15 cellular contexts compared by ENCODE assay signal in genomic region chr6:126720326-126720725, GRCh38.
DNase-seq lines count a peak whose midpoint lies in the region; TF ChIP-seq lines count a peak whose summit lies in the region.
"Had no signal": no experiment of that assay in that cellular context is flagged by ENCODE, and none has a peak within 500 bp of the region (broad histone marks: within the 10 kb centered on the region; RNA-seq: fewer than 3 reads in every experiment).

No MANE protein-coding gene starts in this region.

- H3K9me2 ChIP-seq in GM23248 (ENCODE audit: insufficient read depth), result no peaks in the 10 kb centered on the region

- peak overlapping the region; percentile 85; the same call in 1 of the 2 replicates for H3K27ac ChIP-seq in GM23248
- H3K27ac ChIP-seq in fibroblast of lung (ENCODE audit: insufficient read depth, low read length), result peak overlapping the region; percentile 41
- H3K27ac ChIP-seq: SK-N-MC had no signal

- H2AFZ ChIP-seq in GM23248 (no peak overlapping the region), fibroblast of lung (ENCODE audit: low read length) (no peak overlapping the region)

- H3K4me3 ChIP-seq in GM23248 (no peak overlapping the region), fibroblast of lung (replicated peaks in 1 of 4; ENCODE audit: control extremely low read depth in 1 of 4, insufficient read depth in 1 of 4, low read depth in 3 of 4, low read length in 4 of 4) (no peak overlapping the region), retinal pigment epithelial cell (ENCODE audit: low read length) (no peak overlapping the region)

- in situ Hi-C loops in GM23248 (cut with MboI), result no loop called here

- no peaks in the 10 kb centered on the region for H3K27me3 ChIP-seq in GM23248 (replicated peaks; ENCODE audit: insufficient read depth)
- no peaks in the 10 kb centered on the region for H3K27me3 ChIP-seq in fibroblast of lung (ENCODE audit: control insufficient read depth, insufficient read depth, low read length)

- H3K4me2 ChIP-seq in GM23248 (ENCODE audit: unreplicated experiment) (no peak overlapping the region), fibroblast of lung (ENCODE audit: extremely low read depth, insufficient read depth, low read length) (peak overlapping the region; percentile 23)

- TF ChIP-seq CTCF in fibroblast of lung (conservative IDR thresholded peaks at IDR 0.05 in 1 of 2, IDR thresholded peaks at IDR 0.05 in 1 of 2; ENCODE audit: low read depth in 1 of 2, low read length in 2 of 2) (no peak), retinal pigment epithelial cell (conservative IDR thresholded peaks at IDR 0.05; ENCODE audit: low read depth, low read length) (no peak)

- H4K20me1 ChIP-seq in GM23248 (ENCODE audit: insufficient read depth) (no peaks in the 10 kb centered on the region), fibroblast of lung (ENCODE audit: control insufficient read depth, extremely low read depth, insufficient read depth, low read length) (no peaks in the 10 kb centered on the region)

- H3K79me2 ChIP-seq in GM23248 (ENCODE audit: insufficient read depth) (no peaks in the 10 kb centered on the region), fibroblast of lung (ENCODE audit: control insufficient read depth, insufficient read depth, low read length) (no peaks in the 10 kb centered on the region)

- DNase-seq in GM23248 (peak; percentile 28), RPMI8226 (peak; percentile 8), fibroblast of lung (ENCODE audit: low read depth in 2 of 2) (peak; percentile 26 to 68), retinal pigment epithelial cell (ENCODE audit: low read depth) (peak; percentile 43), NCI-H446 (lab: John Stamatoyannopoulos, UW) (no peak), inferior parietal cortex (ENCODE audit: extremely low spot score) (no peak), NK-92 (lab: John Stamatoyannopoulos, UW; ENCODE audit: unreplicated experiment) (no peak)
- DNase-seq: CD4-positive, alpha-beta T cell; DND-41; Kasumi-1; MV-4-11; NCI-H1417 treated with DMSO at 0.1 percent for 48 hours; NCI-H2081; NCI-H526 had no signal

- H3K9me3 ChIP-seq in GM23248 (ENCODE audit: low read depth) (no peaks in the 10 kb centered on the region), fibroblast of lung (ENCODE audit: control insufficient read depth, insufficient read depth, low read depth, low read length) (no peaks in the 10 kb centered on the region)

- no peak overlapping the region for H3K9ac ChIP-seq in GM23248
- H3K9ac ChIP-seq in fibroblast of lung (ENCODE audit: insufficient read depth, low read length), result no peak overlapping the region

- peaks cover 51% of the 10 kb centered on the region for H3K4me1 ChIP-seq in GM23248 (ENCODE audit: insufficient read depth)
- peaks cover 8% of the 10 kb centered on the region for H3K4me1 ChIP-seq in fibroblast of lung (ENCODE audit: control insufficient read depth, extremely low read depth, insufficient read depth, low read length)

- peaks cover 41% of the 10 kb centered on the region for H3F3A ChIP-seq in GM23248 (ENCODE audit: insufficient read depth)

- H3K36me3 ChIP-seq in GM23248 (ENCODE audit: low read depth), result no peaks in the 10 kb centered on the region
- H3K36me3 ChIP-seq in fibroblast of lung (ENCODE audit: control insufficient read depth, insufficient read depth, low read length), result peaks cover 2% of the 10 kb centered on the region

Comparison
In these comparisons a context has a peak if more than half of its experiments do, and no peak if none do; other contexts are left out.
1. DNase-seq: peak in GM23248 (single experiment), RPMI8226 (single experiment), fibroblast of lung (2 of 2) and retinal pigment epithelial cell (single experiment); none in NCI-H446 (0 of 2), inferior parietal cortex (single experiment) and NK-92 (single experiment).